Comparison of ENCODE assay signal across 1 cellular context in genomic region chr13:49877629-49878218, GRCh38.
TF ChIP-seq lines count a peak whose summit lies in the region.

No MANE protein-coding gene starts in this region.

TF ChIP-seq in HEK293, 187 proteins besides CTCF, POLR2A, EP300 and RAD21 (continued from another document):
- TF ChIP-seq ZNF639 (tag by site-specific recombination; IDR thresholded peaks at IDR 0.05) (peak; percentile 73; the same call in 1 of the 2 replicates), ZNF140 (tag by site-specific recombination; IDR thresholded peaks at IDR 0.05) (no peak), REST (tag by site-specific recombination; IDR thresholded peaks at IDR 0.05) (no peak), ZSCAN16 (tag by site-specific recombination; IDR thresholded peaks at IDR 0.05) (no peak), ZNF10 (tag by site-specific recombination; IDR thresholded peaks at IDR 0.05) (no peak), ZBTB10 (tag by site-specific recombination; IDR thresholded peaks at IDR 0.05) (no peak), ZNF416 (tag by site-specific recombination; IDR thresholded peaks at IDR 0.05) (no peak), BCL11B (tag by site-specific recombination; IDR thresholded peaks at IDR 0.05; ENCODE audit: low read depth) (no peak), ZNF324 (tag by site-specific recombination; IDR thresholded peaks at IDR 0.05) (peak; percentile 58; the same call in 1 of the 2 replicates), ZNF280D (tag by site-specific recombination; IDR thresholded peaks at IDR 0.05) (peak; percentile 98), GLIS1 (tag by site-specific recombination; IDR thresholded peaks at IDR 0.05) (no peak), ZNF26 (tag by site-specific recombination; IDR thresholded peaks at IDR 0.05) (peak; percentile 47; the same call in 1 of the 2 replicates), ZNF16 (tag by site-specific recombination; IDR thresholded peaks at IDR 0.05; ENCODE audit: low read depth) (no peak), PRDM6 (tag by site-specific recombination; IDR thresholded peaks at IDR 0.05) (no peak), ZNF692 (tag by site-specific recombination; IDR thresholded peaks at IDR 0.05) (no peak), ZNF426 (tag by site-specific recombination; IDR thresholded peaks at IDR 0.05) (no peak), ZNF248 (tag by site-specific recombination; IDR thresholded peaks at IDR 0.05) (no peak)
